ENCODE assay signal across 16 cellular contexts in genomic region chr2:196959291-196959690, GRCh38. TPM values are rescaled to one million over a fixed set of nuclear protein-coding genes. Genes with fewer than 3 reads are reported as not detected.
DNase-seq lines count a peak whose midpoint lies in the region; ATAC-seq and TF ChIP-seq lines count a peak whose summit lies in the region.
"Had no signal": no experiment of that assay in that cellular context is flagged by ENCODE, and none has a peak within 500 bp of the region (broad histone marks: within the 10 kb centered on the region; RNA-seq: fewer than 3 reads in every experiment).

No MANE protein-coding gene starts in this region.

- peaks cover 8% of the 10 kb centered on the region for H3K9me3 Mint-ChIP-seq in endodermal cell
- H3K9me3 Mint-ChIP-seq in activated CD8-positive, alpha-beta T cell treated with anti-CD3 and anti-CD28 coated beads, Interleukin-2, amount 10 ng/mL, durations not matched to agents 7 days and 5 days (ENCODE audit: insufficient read depth): peaks cover 6% of the 10 kb centered on the region
- H3K9me3 Mint-ChIP-seq: CD4-positive, CD25-positive, alpha-beta regulatory T cell; CD8-positive, alpha-beta memory T cell; GM23338; HFFc6 had no signal

- H3K14ac ChIP-seq in neuronal stem cell (ENCODE audit: low read length): no peak overlapping the region

- TF ChIP-seq CTCF in endodermal cell (conservative IDR thresholded peaks at IDR 0.05) (no peak), lower leg skin (IDR thresholded peaks at IDR 0.05) (no peak)

- H2BK5ac ChIP-seq in mesendoderm (ENCODE audit: low read length): no peak overlapping the region
- H2BK5ac ChIP-seq in neuronal stem cell (ENCODE audit: low read length): no peak overlapping the region

- no peaks in the 10 kb centered on the region for H3K79me1 ChIP-seq in mesendoderm (ENCODE audit: low read length)
- no peaks in the 10 kb centered on the region for H3K79me1 ChIP-seq in neuronal stem cell (ENCODE audit: low read depth, low read length)

- no peak overlapping the region for H2AFZ ChIP-seq in neuronal stem cell (ENCODE audit: low read length)
- H2AFZ ChIP-seq: GM23338 had no signal

- H3K36me3 ChIP-seq in endodermal cell (ENCODE audit: control insufficient read depth, insufficient read depth, low read length): no peaks in the 10 kb centered on the region
- H3K36me3 ChIP-seq in mesendoderm (ENCODE audit: control insufficient read depth, insufficient read depth, low read length): no peaks in the 10 kb centered on the region
- no peaks in the 10 kb centered on the region for H3K36me3 ChIP-seq in neuronal stem cell (replicated peaks in 1 of 2; ENCODE audit: control insufficient read depth in 2 of 2, insufficient read depth in 2 of 2, low read length in 2 of 2)
- H3K36me3 ChIP-seq: BLaER1 treated with 17β-estradiol and CSF1 and Interleukin-3, amounts not matched to agents 10 nM and 100 nM had no signal

- TF ChIP-seq POLR2A in lower leg skin (IDR thresholded peaks at IDR 0.05): no peak

- no peak for ATAC-seq in activated CD8-positive, alpha-beta T cell treated with anti-CD3 and anti-CD28 coated beads, Interleukin-2, amount 10 ng/mL, durations not matched to agents 7 days and 5 days
- ATAC-seq: GM23338, HCT116 had no signal

- CTCF ChIA-PET in activated CD8-positive, alpha-beta T cell treated with anti-CD3 and anti-CD28 coated beads, Interleukin-2, amount 10 ng/mL, durations not matched to agents 7 days and 5 days (lab: Charles Lee): no interaction called here

- H2BK120ac ChIP-seq in mesendoderm (ENCODE audit: low read depth, low read length) (no peak overlapping the region), neuronal stem cell (ENCODE audit: low read depth, low read length) (no peak overlapping the region)

- H3K23ac ChIP-seq in mesendoderm (ENCODE audit: low read length) (no peak overlapping the region), neuronal stem cell (ENCODE audit: low read depth, low read length, poor library complexity) (no peak overlapping the region)

- intact Hi-C loops in lower leg skin (cut with DNase I; ENCODE audit: low total_unique reads): no loop called here

- H3K27me3 ChIP-seq in endodermal cell (ENCODE audit: control insufficient read depth, insufficient read depth, low read length, poor library complexity, severe bottlenecking): no peaks in the 10 kb centered on the region
- H3K27me3 ChIP-seq in mesendoderm (ENCODE audit: insufficient read depth, low read length, poor library complexity): no peaks in the 10 kb centered on the region
- H3K27me3 ChIP-seq in neuronal stem cell (ENCODE audit: control insufficient read depth in 3 of 3, insufficient read depth in 3 of 3, low read depth in 1 of 3, low read length in 3 of 3): peaks cover 0 to 1% (median 0%) of the 10 kb centered on the region in 3 experiments
- H3K27me3 ChIP-seq: BLaER1 treated with 17β-estradiol and CSF1 and Interleukin-3, amounts not matched to agents 10 nM and 100 nM had no signal

- H4K8ac ChIP-seq in mesendoderm (ENCODE audit: low read depth, low read length) (no peak overlapping the region), neuronal stem cell (ENCODE audit: low read depth, low read length) (no peak overlapping the region)

- H3K27me3 Mint-ChIP-seq in endodermal cell (ENCODE audit: insufficient read depth): no peaks in the 10 kb centered on the region
- no peaks in the 10 kb centered on the region for H3K27me3 Mint-ChIP-seq in activated CD8-positive, alpha-beta T cell treated with anti-CD3 and anti-CD28 coated beads, Interleukin-2, amount 10 ng/mL, durations not matched to agents 7 days and 5 days (ENCODE audit: low read depth)
- H3K27me3 Mint-ChIP-seq: B cell; CD4-positive, CD25-positive, alpha-beta regulatory T cell had no signal

- no peak overlapping the region for H3K18ac ChIP-seq in mesendoderm (ENCODE audit: low read length)
- no peak overlapping the region for H3K18ac ChIP-seq in neuronal stem cell (ENCODE audit: low read length)

- H3K9me3 ChIP-seq in endodermal cell (ENCODE audit: control insufficient read depth, low read length): peaks cover 8% of the 10 kb centered on the region
- H3K9me3 ChIP-seq in neuronal stem cell (replicated peaks in 1 of 2; ENCODE audit: control insufficient read depth in 2 of 2, insufficient read depth in 1 of 2, low read depth in 1 of 2, low read length in 2 of 2): no peaks in the 10 kb centered on the region

- H3K4me3 ChIP-seq in endodermal cell (ENCODE audit: low read length): peak overlapping the region; percentile 39
- no peak overlapping the region for H3K4me3 ChIP-seq in mesendoderm (ENCODE audit: low read length)
- no peak overlapping the region for H3K4me3 ChIP-seq in neuronal stem cell (ENCODE audit: low read length in 2 of 2)
- no peak overlapping the region for H3K4me3 ChIP-seq in lower leg skin (ENCODE audit: low read depth, poor library complexity, severe bottlenecking)
- H3K4me3 ChIP-seq: BLaER1 treated with 17β-estradiol and CSF1 and Interleukin-3, amounts not matched to agents 10 nM and 100 nM; GM23338 had no signal

- 67 to 86% methylated on average over 1 to 2 of the region's 2 CpGs for WGBS in endodermal cell (ENCODE audit: insufficient coverage in 1 of 2, insufficient read length in 1 of 2), 2 experiments
- no CpG with 5 or more reads among the region's 2 CpGs for WGBS in mesendoderm (ENCODE audit: extremely low coverage, insufficient coverage, low lambda C conversion rate)
- no CpG with 5 or more reads among the region's 2 CpGs for WGBS in neuronal stem cell (ENCODE audit: extremely low coverage in 2 of 2, insufficient read length in 2 of 2, insufficient replicate concordance in 1 of 2), 2 donors
- WGBS in lower leg skin, 2 donors: 83 to 98% methylated on average over 2 of the region's 2 CpGs

- POLR2A ChIA-PET in activated CD8-positive, alpha-beta T cell treated with anti-CD3 and anti-CD28 coated beads, Interleukin-2, amount 10 ng/mL, durations not matched to agents 7 days and 5 days (lab: Charles Lee): interaction anchor here (0.5 kb wide), 1 partner anchor 541 kb away, joined by 3 read pairs; no protein-coding TSS in a partner anchor

- H3K9ac ChIP-seq in endodermal cell (ENCODE audit: extremely low read depth, low read length, poor library complexity, severe bottlenecking) (no peak overlapping the region), mesendoderm (ENCODE audit: low read length) (no peak overlapping the region), neuronal stem cell (ENCODE audit: low read depth, low read length, poor library complexity) (no peak overlapping the region)
- H3K9ac ChIP-seq: BLaER1 treated with 17β-estradiol and CSF1 and Interleukin-3, amounts not matched to agents 10 nM and 100 nM had no signal

- H3K4me2 ChIP-seq in mesendoderm (ENCODE audit: low read length) (no peak overlapping the region), neuronal stem cell (ENCODE audit: insufficient read depth, low read length, poor library complexity, severe bottlenecking) (no peak overlapping the region)
- H3K4me2 ChIP-seq: BLaER1 treated with 17β-estradiol and CSF1 and Interleukin-3, amounts not matched to agents 10 nM and 100 nM; GM23338 had no signal

- H3K4me1 ChIP-seq in endodermal cell (ENCODE audit: control insufficient read depth, insufficient read depth, low read length) (peaks cover 7% of the 10 kb centered on the region), mesendoderm (ENCODE audit: control insufficient read depth, low read depth, low read length) (peaks cover 4% of the 10 kb centered on the region), neuronal stem cell (ENCODE audit: control insufficient read depth in 2 of 2, insufficient read depth in 1 of 2, low read depth in 1 of 2, low read length in 2 of 2) (peaks cover 0 to 3% of the 10 kb centered on the region in 2 donors)

- peaks cover 50% of the 10 kb centered on the region for H3K4me1 Mint-ChIP-seq in endodermal cell
- H3K4me1 Mint-ChIP-seq in activated CD8-positive, alpha-beta T cell treated with anti-CD3 and anti-CD28 coated beads, Interleukin-2, amount 10 ng/mL, durations not matched to agents 7 days and 5 days (ENCODE audit: low read depth): peaks cover 26% of the 10 kb centered on the region
- H3K4me1 Mint-ChIP-seq: B cell had no signal

- H3K4ac ChIP-seq in mesendoderm (ENCODE audit: low read depth, low read length): peak overlapping the region; percentile 1
- H3K4ac ChIP-seq in neuronal stem cell (ENCODE audit: low read length): no peak overlapping the region

- H3K27ac ChIP-seq in endodermal cell (ENCODE audit: low read depth, low read length) (no peak overlapping the region), mesendoderm (ENCODE audit: low read depth, low read length) (no peak overlapping the region), neuronal stem cell (replicated peaks; ENCODE audit: low read length) (peak overlapping the region; percentile 43)
- H3K27ac ChIP-seq: BLaER1 treated with 17β-estradiol and CSF1 and Interleukin-3, amounts not matched to agents 10 nM and 100 nM had no signal

- H4K5ac ChIP-seq in mesendoderm (ENCODE audit: low read length): no peak overlapping the region

- H3K4me3 Mint-ChIP-seq in endodermal cell: no peak overlapping the region
- H3K4me3 Mint-ChIP-seq in activated CD8-positive, alpha-beta T cell treated with anti-CD3 and anti-CD28 coated beads, Interleukin-2, amount 10 ng/mL, durations not matched to agents 7 days and 5 days: no peak overlapping the region
- H3K4me3 Mint-ChIP-seq: B cell; CD4-positive, CD25-positive, alpha-beta regulatory T cell; CD8-positive, alpha-beta memory T cell; GM23338; HFFc6 had no signal

- H3K56ac ChIP-seq in mesendoderm (ENCODE audit: low read length): no peak overlapping the region

- H2BK12ac ChIP-seq in neuronal stem cell (ENCODE audit: low read length): no peak overlapping the region

- H3K36me3 Mint-ChIP-seq in endodermal cell (ENCODE audit: low read depth): no peaks in the 10 kb centered on the region
- peaks cover 10% of the 10 kb centered on the region for H3K36me3 Mint-ChIP-seq in activated CD8-positive, alpha-beta T cell treated with anti-CD3 and anti-CD28 coated beads, Interleukin-2, amount 10 ng/mL, durations not matched to agents 7 days and 5 days (ENCODE audit: low read depth)
- H3K36me3 Mint-ChIP-seq: CD4-positive, CD25-positive, alpha-beta regulatory T cell had no signal

- no peak overlapping the region for H3K27ac Mint-ChIP-seq in endodermal cell
- H3K27ac Mint-ChIP-seq in activated CD8-positive, alpha-beta T cell treated with anti-CD3 and anti-CD28 coated beads, Interleukin-2, amount 10 ng/mL, durations not matched to agents 7 days and 5 days: no peak overlapping the region
- H3K27ac Mint-ChIP-seq: B cell; CD4-positive, CD25-positive, alpha-beta regulatory T cell; CD8-positive, alpha-beta memory T cell; GM23338; HFFc6 had no signal

- H2BK15ac ChIP-seq in mesendoderm (replicated peaks; ENCODE audit: low read depth) (no peak overlapping the region), neuronal stem cell (ENCODE audit: low read length) (no peak overlapping the region)

- H3K79me2 ChIP-seq in mesendoderm (ENCODE audit: control insufficient read depth, insufficient read depth, low read length): no peaks in the 10 kb centered on the region

- no peak overlapping the region for H4K91ac ChIP-seq in neuronal stem cell (ENCODE audit: low read depth, low read length, poor library complexity)

- H2AK5ac ChIP-seq in mesendoderm (ENCODE audit: low read length) (no peak overlapping the region), neuronal stem cell (ENCODE audit: low read depth, low read length) (no peak overlapping the region)

- peak; percentile 17 for DNase-seq in NCI-H69 (lab: John Stamatoyannopoulos, UW)
- no peak for DNase-seq in endodermal cell
- no peak for DNase-seq in mesendoderm
- no peak for DNase-seq in neuronal stem cell (ENCODE audit: low spot score)
- no peak for DNase-seq in HuH-7 (ENCODE audit: low spot score)
- no peak for DNase-seq in activated CD8-positive, alpha-beta T cell treated with anti-CD3 and anti-CD28 coated beads, Interleukin-2, amount 10 ng/mL, durations not matched to agents 7 days and 5 days
- no peak for DNase-seq in lower leg skin (ENCODE audit: low spot score in 2 of 2)
- DNase-seq in NCI-H446 treated with DMSO at 0.1 percent for 48 hours (lab: John Stamatoyannopoulos, UW): no peak
- DNase-seq: CD4-positive, CD25-positive, alpha-beta regulatory T cell; CD8-positive, alpha-beta memory T cell; COR-L47; HFFc6 had no signal

RNA-seq across cellular contexts. Expression of gene PGAP1, which starts 32.8 kb away (rescaled TPM):
- total RNA-seq in endodermal cell: 10 to 100 TPM; 39.2 to 43.6 TPM
- polyA plus RNA-seq in endodermal cell (2013, experiment 1 of 2): 43.2 TPM
- 39.5 TPM for polyA plus RNA-seq in endodermal cell (2013, experiment 2 of 2)
- 6.5 TPM for polyA plus RNA-seq in mesendoderm (2013, experiment 1 of 2)
- polyA plus RNA-seq in mesendoderm (2013, experiment 2 of 2): 6.4 TPM
- polyA plus RNA-seq in neuronal stem cell (2013, experiment 1 of 2): 25.0 TPM
- polyA plus RNA-seq in neuronal stem cell (2013, experiment 2 of 2): 26.9 TPM
- 10 to 100 TPM; 33.9 to 39.5 TPM for total RNA-seq in activated CD8-positive, alpha-beta T cell treated with anti-CD3 and anti-CD28 coated beads, Interleukin-2, amount 10 ng/mL, durations not matched to agents 7 days and 5 days
- 10 to 100 TPM; 20.0 to 25.4 (median 23.6) TPM for total RNA-seq in lower leg skin
